17 cellular contexts compared by ENCODE assay signal in genomic region chr1:11880911-11881748, GRCh38. TPM values are rescaled to one million over a fixed set of nuclear protein-coding genes. Genes with fewer than 3 reads are reported as not detected.
DNase-seq lines count a peak whose midpoint lies in the region; ATAC-seq, FAIRE-seq and TF ChIP-seq lines count a peak whose summit lies in the region.
"Had no signal": no experiment of that assay in that cellular context is flagged by ENCODE, and none has a peak within 500 bp of the region (broad histone marks: within the 10 kb centered on the region; RNA-seq: fewer than 3 reads in every experiment).

No MANE protein-coding gene starts in this region.

- H3K36me3 ChIP-seq in K562 (ENCODE audit: control insufficient read depth, insufficient read depth, low read length) (no peaks in the 10 kb centered on the region), skeletal muscle tissue (ENCODE audit: control insufficient read depth in 3 of 3, insufficient read depth in 3 of 3, low read length in 3 of 3) (no peaks in the 10 kb centered on the region)
- H3K36me3 ChIP-seq: breast epithelium, thoracic aorta had no signal

- 29% methylated on average over 7 of the region's 10 CpGs for WGBS in K562 (ENCODE audit: insufficient coverage, low coverage, missing lambda C conversion rate)

- DNase-seq in NCI-H510A (lab: John Stamatoyannopoulos, UW) (peak; percentile 64), K562 (ENCODE audit: extremely low read depth in 1 of 4, low spot score in 3 of 4) (peak; percentile 68 to 92 (median 78)), left lobe of liver (ENCODE audit: low spot score) (no peak)
- DNase-seq: activated CD8-positive, alpha-beta memory T cell treated with anti-CD3 and anti-CD28 coated beads for 24 hours; activated naive CD4-positive, alpha-beta T cell; KG1; mesendoderm; NCI-H2081 had no signal

- H3K79me2 ChIP-seq in K562 (ENCODE audit: control insufficient read depth, insufficient read depth, low read length): no peaks in the 10 kb centered on the region; the same call in 2 of the 3 replicates

- no TSS peak for BruUV-seq in K562 (replicated peaks; lab: Mats Ljungman, UMichigan)

- TF ChIP-seq RAD21 in K562 (CRISPR knock-in tag; conservative IDR thresholded peaks at IDR 0.05 in 1 of 2, IDR thresholded peaks at IDR 0.05 in 1 of 2): no peak

- peak; percentile 74 for FAIRE-seq in K562 (lab: Jason Lieb, UNC)

- H3K9me3 ChIP-seq in K562 (replicated peaks; ENCODE audit: control insufficient read depth, insufficient read depth, low read depth, low read length): peaks cover 3% of the 10 kb centered on the region; the same call in 1 of the 2 replicates
- H3K9me3 ChIP-seq in skeletal muscle tissue (ENCODE audit: control insufficient read depth in 3 of 3, low read length in 3 of 3): no peaks in the 10 kb centered on the region
- H3K9me3 ChIP-seq: breast epithelium, thoracic aorta had no signal

- H3K4me2 ChIP-seq in K562 (ENCODE audit: insufficient read depth, low read length): peak overlapping the region; percentile 38

- H3K27me3 ChIP-seq in K562 (ENCODE audit: control insufficient read depth in 2 of 2, insufficient read depth in 2 of 2, low read length in 2 of 2) (no peaks in the 10 kb centered on the region), skeletal muscle tissue (ENCODE audit: control insufficient read depth in 3 of 3, insufficient read depth in 3 of 3, low read length in 3 of 3) (peaks cover 0 to 13% (median 0%) of the 10 kb centered on the region in 3 donors)
- H3K27me3 ChIP-seq: breast epithelium had no signal

- H3K9ac ChIP-seq in K562 (ENCODE audit: insufficient read depth in 1 of 2, low read depth in 2 of 2, low read length in 2 of 2) (peak overlapping the region; percentile 44 to 80), skeletal muscle tissue (ENCODE audit: low read depth in 1 of 3, low read length in 3 of 3) (peak overlapping the region in 1 of 3 donors; percentile 50)

- no peak for TF ChIP-seq CTCF in K562 (IDR thresholded peaks at IDR 0.05 in 2 of 3, conservative IDR thresholded peaks at IDR 0.05 in 1 of 3; ENCODE audit: insufficient read depth in 2 of 3, low read depth in 1 of 3, low read length in 3 of 3)

- H4K20me1 ChIP-seq in K562 (replicated peaks; ENCODE audit: control insufficient read depth, insufficient read depth, low read length): no peaks in the 10 kb centered on the region

- ATAC-seq in K562 (peak; percentile 73), left lobe of liver (peak; percentile 54), GM19455 (IDR thresholded peaks at IDR 0.05; ENCODE audit: unreplicated experiment) (no peak), HG03139 (IDR thresholded peaks at IDR 0.05; ENCODE audit: unreplicated experiment) (no peak), GM19035 (IDR thresholded peaks at IDR 0.05; ENCODE audit: unreplicated experiment) (no peak), HG02973 (IDR thresholded peaks at IDR 0.05; ENCODE audit: unreplicated experiment) (no peak)

- peak overlapping the region; percentile 90 for H2AFZ ChIP-seq in K562 (ENCODE audit: low read depth, low read length)

- H3K27ac ChIP-seq in K562 (ENCODE audit: extremely low read depth, low read depth, low read length) (peak overlapping the region; percentile 82), skeletal muscle tissue (ENCODE audit: low read depth, low read length) (peak overlapping the region; percentile 49)
- H3K27ac ChIP-seq: thoracic aorta had no signal

- intact Hi-C loops in K562 (cut with micrococcal nuclease): loop anchor here (10.0 kb wide), 1 partner anchor 216 kb away; the partner anchor contains the start of gene FBXO6

- H3K9me1 ChIP-seq in K562 (ENCODE audit: control insufficient read depth, insufficient read depth, low read length): no peaks in the 10 kb centered on the region

- H3K4me3 ChIP-seq in K562 (no peak overlapping the region), skeletal muscle tissue (ENCODE audit: low read length in 3 of 3) (no peak overlapping the region)
- H3K4me3 ChIP-seq: breast epithelium, thoracic aorta had no signal

- TF ChIP-seq POLR2A in K562 (conservative IDR thresholded peaks at IDR 0.05): no peak

- POLR2A ChIA-PET in K562 (lab: Yijun Ruan, JAX): interaction anchor here (0.7 to 6.7 kb wide), 7 partner anchors 10 to 38 kb away, joined by 3 to 159 read pairs (median 5); no protein-coding TSS in a partner anchor

- peaks cover 51 to 73% of the 10 kb centered on the region in 2 experiments for H3K4me1 ChIP-seq in K562 (replicated peaks in 1 of 2; ENCODE audit: control insufficient read depth in 2 of 2, insufficient read depth in 2 of 2, low read length in 2 of 2)
- peaks cover 38 to 60% (median 58%) of the 10 kb centered on the region in 3 donors for H3K4me1 ChIP-seq in skeletal muscle tissue (ENCODE audit: control insufficient read depth in 3 of 3, insufficient read depth in 3 of 3, low read length in 3 of 3)
- H3K4me1 ChIP-seq: breast epithelium had no signal

- CTCF ChIA-PET in K562 (lab: Yijun Ruan, JAX; ENCODE audit: low intra/inter-chr PET ratio): interaction anchor here (0.7 to 1.0 kb wide), 2 partner anchors 27 to 118 kb away, joined by 3 read pairs; no protein-coding TSS in a partner anchor

- TF ChIP-seq EP300 in K562 (IDR thresholded peaks at IDR 0.05; ENCODE audit: low read length): no peak

- in situ Hi-C loops in K562 (cut with MboI): no loop called here

RNA-seq across cellular contexts. Expression of gene NPPB, which starts 22.4 kb away (rescaled TPM):
- total RNA-seq in K562 (2011; cell fraction: chromatin; rRNA removed; ENCODE audit: low replicate concordance): not detected in 2 replicates
- total RNA-seq in K562 (2011; cell fraction: nucleolus; rRNA removed): not detected in 2 replicates
- not detected in 2 replicates for total RNA-seq in K562 (2011; cell fraction: nucleoplasm; rRNA removed)
- total RNA-seq in K562 (2014; rRNA removed): not detected in 2 replicates
- total RNA-seq in K562 (2014; rRNA removed; fragmentation: Illumina TruSeq; extraction: Trizol): not detected in 2 replicates
- not detected in 2 replicates for total RNA-seq in K562 (2015; rRNA removed; fragmentation: Illumina TruSeq; extraction: Trizol)
- total RNA-seq in K562 (2021): not detected in 2 replicates
- not detected in 2 replicates for polyA plus RNA-seq in K562 (2011; rRNA removed)
- not detected in 2 replicates for polyA plus RNA-seq in K562 (2011; cell fraction: cytosol; rRNA removed)
- not detected in 2 replicates for polyA plus RNA-seq in K562 (2011; cell fraction: nucleus; rRNA removed)
- polyA plus RNA-seq in K562 (2012): not detected in 2 replicates
- polyA plus RNA-seq in K562 (2014; fragmentation: Illumina TruSeq; extraction: Trizol): not detected in 2 replicates
- not detected for polyA plus RNA-seq in K562 (2014; fragmentation: Nextera tagmentation; extraction: Ambion mirVana)
- not detected in 2 replicates for polyA plus RNA-seq in K562 (2014; rRNA removed)
- not detected in 2 replicates for polyA minus RNA-seq in K562 (2011; rRNA and poly(A)+ RNA removed)
- not detected in 2 replicates for polyA minus RNA-seq in K562 (2011; cell fraction: cytosol; rRNA and poly(A)+ RNA removed)
- not detected in 2 replicates for polyA minus RNA-seq in K562 (2011; cell fraction: nucleus; rRNA and poly(A)+ RNA removed)
- total RNA-seq in left lobe of liver: not detected
- total RNA-seq in skeletal muscle tissue: 1.0 TPM
- total RNA-seq: breast epithelium, OCI-LY7, thoracic aorta had no signal
- polyA plus RNA-seq: CD14-positive monocyte had no signal

RNA-seq across cellular contexts. Expression of gene NPPA, which starts 33.5 kb away (rescaled TPM):
- not detected in 2 replicates for total RNA-seq in K562 (2011; cell fraction: chromatin; rRNA removed; ENCODE audit: low replicate concordance)
- not detected in 2 replicates for total RNA-seq in K562 (2011; cell fraction: nucleolus; rRNA removed)
- not detected in 2 replicates for total RNA-seq in K562 (2011; cell fraction: nucleoplasm; rRNA removed)
- not detected in 2 replicates for total RNA-seq in K562 (2014; rRNA removed)
- not detected in 2 replicates for total RNA-seq in K562 (2014; rRNA removed; fragmentation: Illumina TruSeq; extraction: Trizol)
- total RNA-seq in K562 (2015; rRNA removed; fragmentation: Illumina TruSeq; extraction: Trizol): not detected in 2 replicates
- not detected in 2 replicates for total RNA-seq in K562 (2021)
- polyA plus RNA-seq in K562 (2011; rRNA removed): not detected in 2 replicates
- not detected in 2 replicates for polyA plus RNA-seq in K562 (2011; cell fraction: cytosol; rRNA removed)
- not detected in 2 replicates for polyA plus RNA-seq in K562 (2011; cell fraction: nucleus; rRNA removed)
- polyA plus RNA-seq in K562 (2012): 0.37 and 0.44 TPM in 2 replicates
- not detected in 2 replicates for polyA plus RNA-seq in K562 (2014; fragmentation: Illumina TruSeq; extraction: Trizol)
- polyA plus RNA-seq in K562 (2014; fragmentation: Nextera tagmentation; extraction: Ambion mirVana): not detected
- not detected in 2 replicates for polyA plus RNA-seq in K562 (2014; rRNA removed)
- polyA minus RNA-seq in K562 (2011; rRNA and poly(A)+ RNA removed): not detected in 2 replicates
- polyA minus RNA-seq in K562 (2011; cell fraction: cytosol; rRNA and poly(A)+ RNA removed): not detected in 2 replicates
- not detected in 2 replicates for polyA minus RNA-seq in K562 (2011; cell fraction: nucleus; rRNA and poly(A)+ RNA removed)
- total RNA-seq in left lobe of liver: not detected
- total RNA-seq in skeletal muscle tissue: 4.2 TPM
- total RNA-seq: OCI-LY7, thoracic aorta had no signal
- polyA plus RNA-seq: CD14-positive monocyte had no signal

RNA-seq across cellular contexts. Expression of gene KIAA2013, which starts 45.1 kb away (rescaled TPM):
- 23.5 and 87.3 TPM in 2 replicates for total RNA-seq in K562 (2011; cell fraction: chromatin; rRNA removed; ENCODE audit: low replicate concordance)
- 116 and 137 TPM in 2 replicates for total RNA-seq in K562 (2011; cell fraction: nucleolus; rRNA removed)
- 76.4 and 80.1 TPM in 2 replicates for total RNA-seq in K562 (2011; cell fraction: nucleoplasm; rRNA removed)
- total RNA-seq in K562 (2014; rRNA removed) (55.0 and 62.5 TPM in 2 replicates), K562 (2014; rRNA removed; fragmentation: Illumina TruSeq; extraction: Trizol) (10.8 and 12.9 TPM in 2 replicates), K562 (2015; rRNA removed; fragmentation: Illumina TruSeq; extraction: Trizol) (36.8 TPM in 2 replicates), K562 (2021) (57.1 and 57.6 TPM in 2 replicates), left lobe of liver (50.9 TPM), skeletal muscle tissue (20.9 TPM)
- polyA plus RNA-seq in K562 (2011; rRNA removed) (38.8 and 61.3 TPM in 2 replicates), K562 (2014; fragmentation: Illumina TruSeq; extraction: Trizol) (21.8 and 34.4 TPM in 2 replicates), K562 (2014; fragmentation: Nextera tagmentation; extraction: Ambion mirVana) (1 to 10 TPM; 2.2 to 3.0 TPM), K562 (2014; rRNA removed) (50.7 and 56.7 TPM in 2 replicates)
- 106 and 197 TPM in 2 replicates for polyA plus RNA-seq in K562 (2011; cell fraction: cytosol; rRNA removed)
- polyA plus RNA-seq in K562 (2011; cell fraction: nucleus; rRNA removed): 47.0 and 58.8 TPM in 2 replicates
- 35.0 and 51.2 TPM in 2 replicates for polyA plus RNA-seq in K562 (2012)
- 23.2 and 34.4 TPM in 2 replicates for polyA minus RNA-seq in K562 (2011; rRNA and poly(A)+ RNA removed)
- 47.3 and 62.2 TPM in 2 replicates for polyA minus RNA-seq in K562 (2011; cell fraction: cytosol; rRNA and poly(A)+ RNA removed)
- 14.8 and 25.5 TPM in 2 replicates for polyA minus RNA-seq in K562 (2011; cell fraction: nucleus; rRNA and poly(A)+ RNA removed)

RNA-seq across cellular contexts. Expression of gene PLOD1, which starts 53.4 kb away (rescaled TPM):
- total RNA-seq in K562 (2011; cell fraction: chromatin; rRNA removed; ENCODE audit: low replicate concordance): 140 and 357 TPM in 2 replicates
- total RNA-seq in K562 (2011; cell fraction: nucleolus; rRNA removed): 408 and 448 TPM in 2 replicates
- total RNA-seq in K562 (2011; cell fraction: nucleoplasm; rRNA removed): 258 and 294 TPM in 2 replicates
- total RNA-seq in K562 (2014; rRNA removed) (58.5 and 81.4 TPM in 2 replicates), K562 (2014; rRNA removed; fragmentation: Illumina TruSeq; extraction: Trizol) (30.7 and 41.6 TPM in 2 replicates), K562 (2015; rRNA removed; fragmentation: Illumina TruSeq; extraction: Trizol) (49.6 and 51.6 TPM in 2 replicates), K562 (2021) (90.8 and 92.9 TPM in 2 replicates), left lobe of liver (70.8 TPM), skeletal muscle tissue (97.6 TPM)
- polyA plus RNA-seq in K562 (2011; rRNA removed) (80.2 and 156 TPM in 2 replicates), K562 (2014; fragmentation: Illumina TruSeq; extraction: Trizol) (76.9 and 83.7 TPM in 2 replicates), K562 (2014; fragmentation: Nextera tagmentation; extraction: Ambion mirVana) (10 to 100 TPM; 16.6 to 27.1 TPM), K562 (2014; rRNA removed) (52.7 and 70.2 TPM in 2 replicates)
- polyA plus RNA-seq in K562 (2011; cell fraction: cytosol; rRNA removed): 160 and 179 TPM in 2 replicates
- 178 and 231 TPM in 2 replicates for polyA plus RNA-seq in K562 (2011; cell fraction: nucleus; rRNA removed)
- polyA plus RNA-seq in K562 (2012): 112 and 129 TPM in 2 replicates
- 77.2 and 82.6 TPM in 2 replicates for polyA minus RNA-seq in K562 (2011; rRNA and poly(A)+ RNA removed)
- polyA minus RNA-seq in K562 (2011; cell fraction: cytosol; rRNA and poly(A)+ RNA removed): 127 and 153 TPM in 2 replicates
- 55.1 and 85.3 TPM in 2 replicates for polyA minus RNA-seq in K562 (2011; cell fraction: nucleus; rRNA and poly(A)+ RNA removed)

Comparison
In these comparisons a context has a peak if more than half of its experiments do, and no peak if none do; other contexts are left out.
1. ATAC-seq: peak in K562 (single experiment) and left lobe of liver (single experiment); none in GM19455 (single experiment), HG03139 (single experiment), GM19035 (single experiment) and HG02973 (single experiment).